22 cellular contexts compared by ENCODE assay signal in the genomic region with DNA sequence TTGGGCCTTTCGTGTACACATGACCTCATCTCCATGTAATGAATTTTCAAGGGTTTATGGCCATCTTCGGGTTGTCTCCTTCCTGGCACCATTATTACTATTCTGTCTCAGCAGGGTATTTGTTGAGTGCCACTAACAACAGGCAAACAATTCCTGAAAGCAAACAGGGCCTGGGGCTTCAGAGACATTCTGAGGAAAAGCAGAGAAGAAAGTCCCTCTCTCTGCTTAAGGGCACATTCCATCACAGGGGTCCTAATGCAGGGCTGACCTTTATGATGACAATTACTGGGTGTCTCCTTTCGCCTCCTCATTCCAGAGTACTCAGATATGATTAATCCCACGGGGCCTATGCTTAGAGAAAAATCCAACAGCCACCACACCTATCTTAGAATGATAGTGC.
"Had no signal": no experiment of that assay in that cellular context is flagged by ENCODE, and none has a peak within 500 bp of the region (broad histone marks: within the 10 kb centered on the region; RNA-seq: fewer than 3 reads in every experiment).

No MANE protein-coding gene starts in this region.

- H3K4me3 ChIP-seq: adrenal gland, body of pancreas, breast epithelium, K562, SJCRH30, SK-N-MC had no signal

- H3K27ac Mint-ChIP-seq: activated CD4-positive, alpha-beta T cell treated with anti-CD3 and anti-CD28 coated beads, Interleukin-2, amount 10 ng/mL, durations not matched to agents 7 days and 5 days; activated naive CD4-positive, alpha-beta T cell treated with anti-CD3 and anti-CD28 coated beads for 36 hours; activated naive CD4-positive, alpha-beta T cell treated with anti-CD3 and anti-CD28 coated beads, Interleukin-2, amount 50 U/mL, for 72 hours; activated T-helper 1 cell treated with anti-CD3 and anti-CD28 coated beads, Interleukin-12 subunit alpha, Interleukin-12 subunit beta, Interleukin-2, Interleukin-4 antibody, amounts not matched to agents 30 ng/mL and 10 ng/mL and 1 ng/mL, durations not matched to agents 14 hours and 24 hours and 36 hours had no signal

- H3K27me3 ChIP-seq: adrenal gland, body of pancreas, breast epithelium, SJCRH30 had no signal

- H3K4me3 Mint-ChIP-seq: activated CD4-positive, alpha-beta T cell treated with anti-CD3 and anti-CD28 coated beads, Interleukin-2, amount 10 ng/mL, durations not matched to agents 7 days and 5 days; activated naive CD4-positive, alpha-beta T cell treated with anti-CD3 and anti-CD28 coated beads for 36 hours; activated T-cell treated with anti-CD3 and anti-CD28 coated beads, Interleukin-2, amount 50 U/mL, for 4 hours; activated T-helper 1 cell treated with anti-CD3 and anti-CD28 coated beads, Interleukin-12 subunit alpha, Interleukin-12 subunit beta, Interleukin-2, Interleukin-4 antibody, amounts not matched to agents 30 ng/mL and 10 ng/mL and 1 ng/mL, durations not matched to agents 14 hours and 24 hours and 36 hours had no signal

- H3K36me3 Mint-ChIP-seq: activated naive CD4-positive, alpha-beta T cell treated with anti-CD3 and anti-CD28 coated beads, Interleukin-2, amount 50 U/mL, for 72 hours had no signal

- H3K36me3 ChIP-seq: adrenal gland, breast epithelium, SJCRH30, WERI-Rb-1 had no signal

- H3K4me1 Mint-ChIP-seq: activated CD4-positive, alpha-beta T cell treated with anti-CD3 and anti-CD28 coated beads, Interleukin-2, amount 10 ng/mL, durations not matched to agents 7 days and 5 days had no signal

- H3K9me3 ChIP-seq: adrenal gland, body of pancreas, breast epithelium, SJCRH30 had no signal

- H3K27me3 Mint-ChIP-seq: activated CD4-positive, alpha-beta T cell treated with anti-CD3 and anti-CD28 coated beads, Interleukin-2, amount 10 ng/mL, durations not matched to agents 7 days and 5 days had no signal

- DNase-seq: activated CD4-positive, alpha-beta T cell treated with anti-CD3 and anti-CD28 coated beads, Interleukin-2, amount 10 ng/mL, durations not matched to agents 7 days and 5 days; activated CD4-positive, alpha-beta T cell treated with anti-CD3 and anti-CD28 coated beads, Interleukin-2, amount 50 U/mL, for 48 hours; activated CD8-positive, alpha-beta memory T cell treated with anti-CD3 and anti-CD28 coated beads, Interleukin-2, amount 50 U/mL, for 4 hours; activated gamma-delta T cell treated with Interleukin-2 at 50 U/mL for 16 hours; activated naive CD4-positive, alpha-beta T cell treated with anti-CD3 and anti-CD28 coated beads for 36 hours; activated T-cell treated with anti-CD3 and anti-CD28 coated beads for 4 hours; activated T-cell treated with anti-CD3 and anti-CD28 coated beads, Interleukin-2, amount 50 U/mL, for 4 hours; adrenal gland; body of pancreas; NCI-H1417 treated with DMSO at 0.1 percent for 48 hours; NCI-H187 treated with DMSO at 0.1 percent for 48 hours; NCI-H446; NCI-H526 treated with DMSO at 0.1 percent for 48 hours; SHP77; T1000; WERI-Rb-1 had no signal

- H3K4me1 ChIP-seq: adrenal gland, body of pancreas, breast epithelium, SJCRH30 had no signal

- H3K27ac ChIP-seq: adrenal gland, body of pancreas, breast epithelium, SJCRH30, SK-N-MC, WERI-Rb-1 had no signal
